In genomic region chr19:18500820-18501219, GRCh38 we compare ENCODE assay signal across 2 cellular contexts.
TF ChIP-seq lines count a peak whose summit lies in the region.

No MANE protein-coding gene starts in this region.

TF ChIP-seq in liver, 16 proteins besides CTCF, POLR2A, EP300 and RAD21:
- TF ChIP-seq RXRA (IDR thresholded peaks at IDR 0.05) (peak; percentile 45 to 65), SP1 (IDR thresholded peaks at IDR 0.05) (peak; percentile 48), NR2F2 (IDR thresholded peaks at IDR 0.05) (no peak), REST (IDR thresholded peaks at IDR 0.05) (peak; percentile 53), YY1 (IDR thresholded peaks at IDR 0.05) (peak; percentile 70), FOXA2 (IDR thresholded peaks at IDR 0.05) (peak; percentile 31), ATF3 (IDR thresholded peaks at IDR 0.05) (no peak), HNF4A (conservative IDR thresholded peaks at IDR 0.05) (peak; percentile 29 to 49)
- TF ChIP-seq, protein P1, sequence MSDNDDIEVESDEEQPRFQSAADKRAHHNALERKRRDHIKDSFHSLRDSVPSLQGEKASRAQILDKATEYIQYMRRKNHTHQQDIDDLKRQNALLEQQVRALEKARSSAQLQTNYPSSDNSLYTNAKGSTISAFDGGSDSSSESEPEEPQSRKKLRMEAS (IDR thresholded peaks at IDR 0.05), result no peak

TF ChIP-seq in HepG2, 621 proteins besides CTCF, POLR2A, EP300 and RAD21:
- TF ChIP-seq ZNF180 (CRISPR knock-in tag; IDR thresholded peaks at IDR 0.05; ENCODE audit: borderline replicate concordance, low read depth) (no peak), CREBL2 (CRISPR knock-in tag; IDR thresholded peaks at IDR 0.05; ENCODE audit: borderline replicate concordance) (no peak), RARA (CRISPR knock-in tag; IDR thresholded peaks at IDR 0.05) (no peak), BHLHE40 (IDR thresholded peaks at IDR 0.05; ENCODE audit: low read length) (no peak), ARNTL (CRISPR knock-in tag; IDR thresholded peaks at IDR 0.05) (no peak), EED (CRISPR knock-in tag; IDR thresholded peaks at IDR 0.05) (no peak), ZNF496 (CRISPR knock-in tag; IDR thresholded peaks at IDR 0.05; ENCODE audit: insufficient replicate concordance) (no peak), ZNF557 (CRISPR knock-in tag; IDR thresholded peaks at IDR 0.05) (no peak), ZNF547 (CRISPR knock-in tag; IDR thresholded peaks at IDR 0.05) (no peak), ZNF549 (CRISPR knock-in tag; IDR thresholded peaks at IDR 0.05) (no peak), ZBTB44 (CRISPR knock-in tag; IDR thresholded peaks at IDR 0.05) (no peak), ISX (CRISPR knock-in tag; conservative IDR thresholded peaks at IDR 0.05) (no peak)
- TF ChIP-seq, protein P2, sequence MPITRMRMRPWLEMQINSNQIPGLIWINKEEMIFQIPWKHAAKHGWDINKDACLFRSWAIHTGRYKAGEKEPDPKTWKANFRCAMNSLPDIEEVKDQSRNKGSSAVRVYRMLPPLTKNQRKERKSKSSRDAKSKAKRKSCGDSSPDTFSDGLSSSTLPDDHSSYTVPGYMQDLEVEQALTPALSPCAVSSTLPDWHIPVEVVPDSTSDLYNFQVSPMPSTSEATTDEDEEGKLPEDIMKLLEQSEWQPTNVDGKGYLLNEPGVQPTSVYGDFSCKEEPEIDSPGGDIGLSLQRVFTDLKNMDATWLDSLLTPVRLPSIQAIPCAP (CRISPR knock-in tag; IDR thresholded peaks at IDR 0.05; ENCODE audit: low read depth), result no peak
- TF ChIP-seq, protein P3, sequence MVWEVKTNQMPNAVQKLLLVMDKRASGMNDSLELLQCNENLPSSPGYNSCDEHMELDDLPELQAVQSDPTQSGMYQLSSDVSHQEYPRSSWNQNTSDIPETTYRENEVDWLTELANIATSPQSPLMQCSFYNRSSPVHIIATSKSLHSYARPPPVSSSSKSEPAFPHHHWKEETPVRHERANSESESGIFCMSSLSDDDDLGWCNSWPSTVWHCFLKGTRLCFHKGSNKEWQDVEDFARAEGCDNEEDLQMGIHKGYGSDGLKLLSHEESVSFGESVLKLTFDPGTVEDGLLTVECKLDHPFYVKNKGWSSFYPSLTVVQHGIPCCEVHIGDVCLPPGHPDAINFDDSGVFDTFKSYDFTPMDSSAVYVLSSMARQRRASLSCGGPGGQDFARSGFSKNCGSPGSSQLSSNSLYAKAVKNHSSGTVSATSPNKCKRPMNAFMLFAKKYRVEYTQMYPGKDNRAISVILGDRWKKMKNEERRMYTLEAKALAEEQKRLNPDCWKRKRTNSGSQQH (CRISPR knock-in tag; IDR thresholded peaks at IDR 0.05; ENCODE audit: low read depth), result no peak
TF ChIP-seq in HepG2: peak in this region for 0.
